23 cellular contexts compared by ENCODE assay signal in genomic region chr2:226017107-226017506, GRCh38.
"Had no signal": no experiment of that assay in that cellular context is flagged by ENCODE, and none has a peak within 500 bp of the region (broad histone marks: within the 10 kb centered on the region; RNA-seq: fewer than 3 reads in every experiment).

No MANE protein-coding gene starts in this region.

- H3K27me3 Mint-ChIP-seq: activated CD4-positive, alpha-beta memory T cell treated with anti-CD3 and anti-CD28 coated beads, Interleukin-2, amount 10 ng/mL, durations not matched to agents 7 days and 5 days; activated CD4-positive, alpha-beta T cell treated with anti-CD3 and anti-CD28 coated beads, Interleukin-2, amount 10 ng/mL, durations not matched to agents 24 days and 14 days; brain had no signal

- DNase-seq: activated B cell treated with CpG ODN at 0.5 μM for 24 hours; activated CD4-positive, alpha-beta memory T cell treated with anti-CD3 and anti-CD28 coated beads, Interleukin-2, amount 10 ng/mL, durations not matched to agents 7 days and 5 days; activated CD4-positive, alpha-beta T cell treated with anti-CD3 and anti-CD28 coated beads, Interleukin-2, amount 10 ng/mL, durations not matched to agents 24 days and 14 days; activated CD8-positive, alpha-beta memory T cell treated with anti-CD3 and anti-CD28 coated beads, Interleukin-2, amount 50 U/mL, for 48 hours; activated effector memory CD4-positive, alpha-beta T cell treated with anti-CD3 and anti-CD28 coated beads, Interleukin-2, amount 50 U/mL, for 16 hours; activated T-cell treated with anti-CD3 and anti-CD28 coated beads for 4 hours; central memory CD4-positive, alpha-beta T cell; cerebellar nuclear complex; colonic mucosa; effector CD8-positive, alpha-beta T cell; esophagus squamous epithelium; foreskin melanocyte; heart right ventricle; SW 1271; T-cell; T-helper 9 cell; WERI-Rb-1 had no signal

- H3K27ac Mint-ChIP-seq: activated B cell treated with CpG ODN at 0.5 μM for 24 hours; activated CD4-positive, alpha-beta memory T cell treated with anti-CD3 and anti-CD28 coated beads, Interleukin-2, amount 10 ng/mL, durations not matched to agents 7 days and 5 days; activated CD4-positive, alpha-beta T cell treated with anti-CD3 and anti-CD28 coated beads, Interleukin-2, amount 10 ng/mL, durations not matched to agents 24 days and 14 days; activated naive CD4-positive, alpha-beta T cell treated with anti-CD3 and anti-CD28 coated beads for 36 hours; activated T-helper 2 cell treated with anti-CD3 and anti-CD28 coated beads, Interferon-gamma antibody, Interleukin-2, Interleukin-4, amounts not matched to agents 10 μg/mL and 5 μg/mL and 100 μg/mL, durations not matched to agents 14 hours and 24 hours and 36 hours; brain; T-cell; T-helper 1 cell treated with Interleukin-12 subunit alpha and Interleukin-12 subunit beta and Interleukin-4 antibody, amounts not matched to agents 30 μg/mL and 1 μg/mL, for 36 hours had no signal

- H3K36me3 Mint-ChIP-seq: T-cell had no signal

- ATAC-seq: gastroesophageal sphincter, heart right ventricle, T-cell had no signal

- H3K4me3 Mint-ChIP-seq: activated B cell treated with CpG ODN at 0.5 μM for 24 hours; activated CD4-positive, alpha-beta memory T cell treated with anti-CD3 and anti-CD28 coated beads, Interleukin-2, amount 10 ng/mL, durations not matched to agents 7 days and 5 days; activated CD4-positive, alpha-beta T cell treated with anti-CD3 and anti-CD28 coated beads, Interleukin-2, amount 10 ng/mL, durations not matched to agents 24 days and 14 days; activated naive CD4-positive, alpha-beta T cell treated with anti-CD3 and anti-CD28 coated beads for 36 hours; activated naive CD8-positive, alpha-beta T cell; brain; T-cell; T-helper 1 cell treated with Interleukin-12 subunit alpha and Interleukin-12 subunit beta and Interleukin-4 antibody, amounts not matched to agents 30 μg/mL and 1 μg/mL, for 36 hours had no signal

- H3K9me3 Mint-ChIP-seq: activated T-helper 2 cell treated with anti-CD3 and anti-CD28 coated beads, Interferon-gamma antibody, Interleukin-2, Interleukin-4, amounts not matched to agents 10 μg/mL and 5 μg/mL and 100 μg/mL, durations not matched to agents 14 hours and 24 hours and 36 hours; T-helper 1 cell treated with Interleukin-12 subunit alpha and Interleukin-12 subunit beta and Interleukin-4 antibody, amounts not matched to agents 30 μg/mL and 1 μg/mL, for 36 hours had no signal

- H3K4me1 Mint-ChIP-seq: activated B cell treated with CpG ODN at 0.5 μM for 24 hours; activated CD4-positive, alpha-beta memory T cell treated with anti-CD3 and anti-CD28 coated beads, Interleukin-2, amount 10 ng/mL, durations not matched to agents 7 days and 5 days; activated CD4-positive, alpha-beta T cell treated with anti-CD3 and anti-CD28 coated beads, Interleukin-2, amount 10 ng/mL, durations not matched to agents 24 days and 14 days; T-cell had no signal
